8 cellular contexts compared by ENCODE assay signal in genomic region chr6:26055670-26056582, GRCh38. TPM values are rescaled to one million over a fixed set of nuclear protein-coding genes. Genes with fewer than 3 reads are reported as not detected.
DNase-seq lines count a peak whose midpoint lies in the region; ATAC-seq and TF ChIP-seq lines count a peak whose summit lies in the region.

No MANE protein-coding gene starts in this region.

- intact Hi-C loops in PC-9 (cut with micrococcal nuclease; ENCODE audit: unreplicated experiment) (loop anchor here (1.0 to 2.0 kb wide), 4 partner anchors 11 to 63 kb away; a partner anchor contains a TSS), esophagus squamous epithelium (cut with DNase I) (no loop called here)

- H2AFZ ChIP-seq in PC-9: peak overlapping the region; percentile 90

- no peaks in the 10 kb centered on the region for H3K27me3 ChIP-seq in PC-9 (ENCODE audit: insufficient read depth, low read depth)
- no peaks in the 10 kb centered on the region for H3K27me3 ChIP-seq in esophagus squamous epithelium

- H3K4me3 Mint-ChIP-seq in stimulated activated effector memory CD8-positive, alpha-beta T cell treated with anti-CD3 and anti-CD28 coated beads, Interleukin-12 subunit alpha, Interleukin-12 subunit beta, amount 100 ng/mL, for 72 hours: peak overlapping the region; percentile 85

- H4K20me1 ChIP-seq in PC-9 (ENCODE audit: insufficient read depth): no peaks in the 10 kb centered on the region

- TSS peak; percentile 99 for BruUV-seq in PC-9 (replicated peaks; lab: Mats Ljungman, UMichigan)

- peaks cover 28% of the 10 kb centered on the region for H3K36me3 Mint-ChIP-seq in stimulated activated effector memory CD8-positive, alpha-beta T cell treated with anti-CD3 and anti-CD28 coated beads, Interleukin-12 subunit alpha, Interleukin-12 subunit beta, amount 100 ng/mL, for 72 hours

- peak overlapping the region; percentile 96 for H3K27ac Mint-ChIP-seq in stimulated activated effector memory CD8-positive, alpha-beta T cell treated with anti-CD3 and anti-CD28 coated beads, Interleukin-12 subunit alpha, Interleukin-12 subunit beta, amount 100 ng/mL, for 72 hours

- peaks cover 26% of the 10 kb centered on the region for H3K4me1 ChIP-seq in PC-9 (replicated peaks; ENCODE audit: insufficient read depth)
- H3K4me1 ChIP-seq in esophagus squamous epithelium: peaks cover 0 to 28% (median 8%) of the 10 kb centered on the region in 3 donors

- TF ChIP-seq CTCF in PC-9 (conservative IDR thresholded peaks at IDR 0.05) (no peak), esophagus squamous epithelium (IDR thresholded peaks at IDR 0.05) (peak in 3 of 6 experiments; percentile 2 to 34 (median 28))

- H3K79me2 ChIP-seq in PC-9 (ENCODE audit: low read depth): peaks cover 4% of the 10 kb centered on the region; the same call in 1 of the 2 replicates

- H3K4me2 ChIP-seq in PC-9: peak overlapping the region; percentile 95

- peak; percentile 74 for ATAC-seq in GM21723 (IDR thresholded peaks at IDR 0.05; ENCODE audit: unreplicated experiment)
- ATAC-seq in stimulated activated effector memory CD8-positive, alpha-beta T cell treated with anti-CD3 and anti-CD28 coated beads, Interleukin-12 subunit alpha, Interleukin-12 subunit beta, amount 100 ng/mL, for 72 hours: peak; percentile 87

- H3K4me1 Mint-ChIP-seq in stimulated activated effector memory CD8-positive, alpha-beta T cell treated with anti-CD3 and anti-CD28 coated beads, Interleukin-12 subunit alpha, Interleukin-12 subunit beta, amount 100 ng/mL, for 72 hours: peaks cover 26% of the 10 kb centered on the region

- H3K9me3 Mint-ChIP-seq in stimulated activated effector memory CD8-positive, alpha-beta T cell treated with anti-CD3 and anti-CD28 coated beads, Interleukin-12 subunit alpha, Interleukin-12 subunit beta, amount 100 ng/mL, for 72 hours: no peaks in the 10 kb centered on the region

- CTCF ChIA-PET in PC-9 (lab: Charles Lee): interaction anchor here (0.6 to 1.0 kb wide), 2 partner anchors 25 to 93 kb away, joined by 3 to 4 read pairs; partner anchors contain the start of gene TRIM38

- DNase-seq in DMS53 treated with DMSO at 0.1 percent for 48 hours (lab: John Stamatoyannopoulos, UW; ENCODE audit: unreplicated experiment) (peak; percentile 86), PC-9 (peak; percentile 68 to 92), activated T-helper 1 cell treated with Interleukin-2 at 50 U/mL for 16 hours (ENCODE audit: low read depth) (peak; percentile 79), esophagus squamous epithelium (lab: John Stamatoyannopoulos, UW) (peak; percentile 64), myocyte (ENCODE audit: low read depth) (peak; percentile 90)
- DNase-seq in stimulated activated effector memory CD8-positive, alpha-beta T cell treated with anti-CD3 and anti-CD28 coated beads, Interleukin-12 subunit alpha, Interleukin-12 subunit beta, amount 100 ng/mL, for 72 hours (ENCODE audit: low spot score in 2 of 2): peak; percentile 78 to 98

- TF ChIP-seq EP300 in Ishikawa (IDR thresholded peaks at IDR 0.05; ENCODE audit: borderline replicate concordance): no peak; the same call in 1 of the 2 replicates

- H3K4me3 ChIP-seq in PC-9 (peak overlapping the region; percentile 79), esophagus squamous epithelium (peak overlapping the region; percentile 43 to 80 (median 68))

- H3K27ac ChIP-seq in PC-9 (peak overlapping the region; percentile 95), esophagus squamous epithelium (peak overlapping the region; percentile 91 to 96 (median 95))

- WGBS in esophagus squamous epithelium, 2 donors: 0 to 1% methylated on average over 22 to 44 of the region's 51 CpGs

- H3K9me3 ChIP-seq in PC-9 (ENCODE audit: insufficient read depth, low read depth): no peaks in the 10 kb centered on the region; the same call in 1 of the 2 replicates
- H3K9me3 ChIP-seq in esophagus squamous epithelium: no peaks in the 10 kb centered on the region

- H3K36me3 ChIP-seq in PC-9 (ENCODE audit: low read depth): no peaks in the 10 kb centered on the region
- H3K36me3 ChIP-seq in esophagus squamous epithelium: no peaks in the 10 kb centered on the region

- no peak for TF ChIP-seq RAD21 in Ishikawa (IDR thresholded peaks at IDR 0.05; ENCODE audit: low read depth)

- peak; percentile 27 to 100 (median 96) for TF ChIP-seq POLR2A in esophagus squamous epithelium (IDR thresholded peaks at IDR 0.05)

- POLR2A ChIA-PET in PC-9 (lab: Charles Lee; ENCODE audit: unreplicated experiment): interaction anchor here (0.6 to 1.4 kb wide), 12 partner anchors 12 to 277 kb away, joined by 3 to 29 read pairs (median 6); a partner anchor contains a TSS

- H3K9me2 ChIP-seq in PC-9 (ENCODE audit: insufficient read depth): no peaks in the 10 kb centered on the region

- peaks cover 39% of the 10 kb centered on the region for H3F3A ChIP-seq in PC-9 (ENCODE audit: insufficient read depth, low read depth)

TF ChIP-seq in Ishikawa, 13 proteins besides CTCF, POLR2A, EP300 and RAD21:
- peak; percentile 70; the same call in 1 of the 2 replicates for TF ChIP-seq TCF12 (IDR thresholded peaks at IDR 0.05; ENCODE audit: low read depth)
- TF ChIP-seq REST (IDR thresholded peaks at IDR 0.05; ENCODE audit: low read depth): no peak
- peak; percentile 75 for TF ChIP-seq TAF1 (IDR thresholded peaks at IDR 0.05; ENCODE audit: low read depth)
- TF ChIP-seq CREB1 (IDR thresholded peaks at IDR 0.05; ENCODE audit: low read depth): peak; percentile 43; the same call in 1 of the 2 replicates
- peak; percentile 50; the same call in 1 of the 2 replicates for TF ChIP-seq YY1 (IDR thresholded peaks at IDR 0.05; ENCODE audit: low read depth)
- TF ChIP-seq ZBTB7A (IDR thresholded peaks at IDR 0.05; ENCODE audit: low read depth): no peak
- TF ChIP-seq FOXM1 (IDR thresholded peaks at IDR 0.05; ENCODE audit: borderline replicate concordance, low read depth): peak; percentile 55; the same call in 1 of the 2 replicates

RNA-seq across cellular contexts. Expression of gene HFE, which starts 31.3 kb away (rescaled TPM):
- total RNA-seq in PC-9 (2021) (33.3 and 46.0 TPM in 2 replicates), esophagus squamous epithelium (1 to 10 TPM; 2.9 to 7.3 (median 4.3) TPM), myocyte (3.5 and 4.4 TPM in 2 replicates)
- polyA plus RNA-seq in myocyte (2012): 17.2 TPM

Comparison
In these comparisons a context has a peak if more than half of its experiments do, and no peak if none do; other contexts are left out.
1. Peak in every context shown above with its lines: DNase-seq, ATAC-seq, H3K4me3 ChIP-seq and H3K27ac ChIP-seq.